ENCODE assay signal across 8 cellular contexts in the genomic region with DNA sequence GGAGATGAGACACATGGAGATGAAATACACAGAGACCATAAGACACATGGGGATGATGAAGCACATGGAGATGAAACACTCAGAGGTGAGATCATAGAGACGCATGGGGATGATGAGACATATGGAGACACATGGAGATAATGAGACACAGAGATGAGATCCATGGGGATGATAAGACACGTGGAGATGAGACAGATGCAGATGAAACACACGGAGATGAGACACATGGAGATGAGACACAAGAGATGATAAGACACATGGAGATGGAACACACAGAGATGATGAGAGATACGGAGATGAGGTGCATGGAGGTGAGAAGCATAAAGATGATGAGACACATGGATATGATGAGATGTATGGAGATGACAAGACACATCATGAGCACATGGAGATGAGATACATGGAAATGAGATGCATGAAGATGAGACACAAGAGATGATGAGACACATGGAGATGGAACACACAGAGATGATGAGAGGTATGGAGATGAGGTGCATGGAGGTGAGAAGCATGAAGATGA.
"Had no signal": no experiment of that assay in that cellular context is flagged by ENCODE, and none has a peak within 500 bp of the region (broad histone marks: within the 10 kb centered on the region; RNA-seq: fewer than 3 reads in every experiment).

No MANE protein-coding gene starts in this region.

- DNase-seq: GDM1, GF-D8 had no signal

- ATAC-seq: GM12878 had no signal

- H3K4me3 ChIP-seq: GM12878 had no signal

- FAIRE-seq: G401.6, GM12878, GM12891, GM12892, GM18507, GM19239 had no signal
